In genomic region chr2:205267323-205267722, GRCh38 we compare ENCODE assay signal across 26 cellular contexts.
"Had no signal": no experiment of that assay in that cellular context is flagged by ENCODE, and none has a peak within 500 bp of the region (broad histone marks: within the 10 kb centered on the region; RNA-seq: fewer than 3 reads in every experiment).

No MANE protein-coding gene starts in this region.

- H3K4me1 ChIP-seq: ascending aorta, body of pancreas had no signal

- H3K9me3 ChIP-seq: ascending aorta, body of pancreas had no signal

- H3K27ac Mint-ChIP-seq: activated B cell treated with CpG ODN at 0.5 μM for 24 hours; activated CD4-positive, alpha-beta T cell treated with anti-CD3 and anti-CD28 coated beads, Interleukin-2, amount 10 ng/mL, durations not matched to agents 24 days and 14 days; activated CD8-positive, alpha-beta memory T cell treated with anti-CD3 and anti-CD28 coated beads, Interleukin-2, amount 10 ng/mL, durations not matched to agents 7 days and 5 days; activated naive CD4-positive, alpha-beta T cell treated with anti-CD3 and anti-CD28 coated beads, Interleukin-2, amount 50 U/mL, for 72 hours; activated naive CD8-positive, alpha-beta T cell treated with anti-CD3 and anti-CD28 coated beads, Interleukin-2, amount 50 U/mL, for 24 hours; activated T-cell treated with anti-CD3 and anti-CD28 coated beads, Interleukin-2, amount 50 U/mL, for 24 hours; activated T-helper 1 cell treated with anti-CD3 and anti-CD28 coated beads, Interleukin-12 subunit alpha, Interleukin-12 subunit beta, Interleukin-2, Interleukin-4 antibody, amounts not matched to agents 30 ng/mL and 10 ng/mL and 1 ng/mL, durations not matched to agents 14 hours and 24 hours and 36 hours; T-helper 17 cell had no signal

- H3K4me3 Mint-ChIP-seq: activated B cell treated with CpG ODN at 0.5 μM for 24 hours; activated CD4-positive, alpha-beta T cell treated with anti-CD3 and anti-CD28 coated beads, Interleukin-2, amount 10 ng/mL, durations not matched to agents 24 days and 14 days; activated CD8-positive, alpha-beta memory T cell treated with anti-CD3 and anti-CD28 coated beads, Interleukin-2, amount 10 ng/mL, durations not matched to agents 7 days and 5 days; activated naive CD8-positive, alpha-beta T cell treated with anti-CD3 and anti-CD28 coated beads, Interleukin-2, amount 50 U/mL, for 24 hours; activated T-cell treated with anti-CD3 and anti-CD28 coated beads, Interleukin-2, amount 50 U/mL, for 24 hours; activated T-helper 1 cell treated with anti-CD3 and anti-CD28 coated beads, Interleukin-12 subunit alpha, Interleukin-12 subunit beta, Interleukin-2, Interleukin-4 antibody, amounts not matched to agents 30 ng/mL and 10 ng/mL and 1 ng/mL, durations not matched to agents 14 hours and 24 hours and 36 hours; T-helper 17 cell had no signal

- H3K36me3 Mint-ChIP-seq: activated CD8-positive, alpha-beta memory T cell treated with anti-CD3 and anti-CD28 coated beads, Interleukin-2, amount 10 ng/mL, durations not matched to agents 7 days and 5 days; activated naive CD4-positive, alpha-beta T cell treated with anti-CD3 and anti-CD28 coated beads, Interleukin-2, amount 50 U/mL, for 72 hours had no signal

- H3K4me1 Mint-ChIP-seq: activated B cell treated with CpG ODN at 0.5 μM for 24 hours; activated CD4-positive, alpha-beta T cell treated with anti-CD3 and anti-CD28 coated beads, Interleukin-2, amount 10 ng/mL, durations not matched to agents 24 days and 14 days; activated CD8-positive, alpha-beta memory T cell treated with anti-CD3 and anti-CD28 coated beads, Interleukin-2, amount 10 ng/mL, durations not matched to agents 7 days and 5 days; activated naive CD8-positive, alpha-beta T cell treated with anti-CD3 and anti-CD28 coated beads, Interleukin-2, amount 50 U/mL, for 24 hours; T-helper 17 cell had no signal

- H3K27me3 ChIP-seq: ascending aorta, body of pancreas had no signal

- H3K4me3 ChIP-seq: ascending aorta, body of pancreas had no signal

- H3K27me3 Mint-ChIP-seq: activated B cell treated with CpG ODN at 0.5 μM for 24 hours; activated CD8-positive, alpha-beta memory T cell treated with anti-CD3 and anti-CD28 coated beads, Interleukin-2, amount 10 ng/mL, durations not matched to agents 7 days and 5 days; activated naive CD8-positive, alpha-beta T cell treated with anti-CD3 and anti-CD28 coated beads, Interleukin-2, amount 50 U/mL, for 24 hours had no signal

- H3K36me3 ChIP-seq: ascending aorta had no signal

- DNase-seq: activated B cell treated with CpG ODN at 0.5 μM for 24 hours; activated CD4-positive, alpha-beta T cell treated with anti-CD3 and anti-CD28 coated beads for 1 hour; activated CD4-positive, alpha-beta T cell treated with anti-CD3 and anti-CD28 coated beads, Interleukin-2, amount 10 ng/mL, durations not matched to agents 24 days and 14 days; activated CD4-positive, alpha-beta T cell treated with anti-CD3 and anti-CD28 coated beads, Interleukin-2, amount 50 U/mL, for 48 hours; activated CD8-positive, alpha-beta memory T cell treated with anti-CD3 and anti-CD28 coated beads, Interleukin-2, amount 10 ng/mL, durations not matched to agents 7 days and 5 days; activated effector memory CD4-positive, alpha-beta T cell treated with Interleukin-2 at 50 U/mL for 16 hours; activated naive CD4-positive, alpha-beta T cell; activated naive CD8-positive, alpha-beta T cell treated with anti-CD3 and anti-CD28 coated beads, Interleukin-2, amount 50 U/mL, for 24 hours; activated T-cell treated with anti-CD3 and anti-CD28 coated beads, Interleukin-2, amount 50 U/mL, for 24 hours; amniotic stem cell; body of pancreas; central memory CD4-positive, alpha-beta T cell; NCI-H1092; NCI-H1417; NCI-H1694; NCI-H2029; NCI-H2107; NCI-H2171 treated with DMSO at 0.1 percent for 48 hours; NCI-H226; PC-3; SIG-M5; T-helper 17 cell; T-helper 9 cell had no signal

- H3K9me3 Mint-ChIP-seq: activated CD4-positive, alpha-beta T cell treated with anti-CD3 and anti-CD28 coated beads, Interleukin-2, amount 10 ng/mL, durations not matched to agents 24 days and 14 days; activated naive CD4-positive, alpha-beta T cell treated with anti-CD3 and anti-CD28 coated beads, Interleukin-2, amount 50 U/mL, for 72 hours; activated naive CD8-positive, alpha-beta T cell treated with anti-CD3 and anti-CD28 coated beads, Interleukin-2, amount 50 U/mL, for 24 hours; activated T-cell treated with anti-CD3 and anti-CD28 coated beads, Interleukin-2, amount 50 U/mL, for 24 hours; activated T-helper 1 cell treated with anti-CD3 and anti-CD28 coated beads, Interleukin-12 subunit alpha, Interleukin-12 subunit beta, Interleukin-2, Interleukin-4 antibody, amounts not matched to agents 30 ng/mL and 10 ng/mL and 1 ng/mL, durations not matched to agents 14 hours and 24 hours and 36 hours had no signal

- ATAC-seq: activated CD8-positive, alpha-beta memory T cell treated with anti-CD3 and anti-CD28 coated beads, Interleukin-2, amount 10 ng/mL, durations not matched to agents 7 days and 5 days; activated naive CD4-positive, alpha-beta T cell treated with anti-CD3 and anti-CD28 coated beads, Interleukin-2, amount 50 U/mL, for 72 hours; activated naive CD8-positive, alpha-beta T cell treated with anti-CD3 and anti-CD28 coated beads, Interleukin-2, amount 50 U/mL, for 24 hours; body of pancreas; PC-3; T-helper 17 cell had no signal

- H3K27ac ChIP-seq: ascending aorta, body of pancreas had no signal
